In the genomic region with DNA sequence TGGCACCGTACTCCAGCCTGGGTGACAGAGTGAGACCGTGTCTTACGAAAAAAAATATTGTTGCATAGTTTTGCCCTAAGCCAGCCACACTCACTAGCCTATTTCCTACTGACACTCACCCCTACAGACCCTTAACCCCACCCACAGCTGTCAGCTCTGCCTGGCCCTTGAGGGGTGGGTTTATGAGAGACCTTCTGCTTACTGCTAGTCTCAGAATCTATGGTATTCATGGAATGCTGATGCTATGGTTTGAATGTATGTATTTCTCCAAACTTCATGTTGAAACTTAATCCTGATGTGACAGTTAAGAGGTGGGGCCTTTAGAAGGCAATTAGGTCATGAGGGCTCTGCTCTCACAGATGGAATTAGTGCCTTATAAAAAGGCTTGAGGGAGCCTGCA, we compare ENCODE assay signal across 25 cellular contexts.
"Had no signal": no experiment of that assay in that cellular context is flagged by ENCODE, and none has a peak within 500 bp of the region (broad histone marks: within the 10 kb centered on the region; RNA-seq: fewer than 3 reads in every experiment).

No MANE protein-coding gene starts in this region.

- H3K9ac ChIP-seq: KMS-11, SK-N-SH had no signal

- H3K4me1 ChIP-seq: Peyer's patch had no signal

- H3K4me2 ChIP-seq: KMS-11, SK-N-SH had no signal

- H3K27ac ChIP-seq: cardiac muscle cell, KMS-11, Peyer's patch, RWPE1, SJCRH30, WERI-Rb-1 had no signal

- H3K27me3 ChIP-seq: cardiac muscle cell, Peyer's patch, SJCRH30 had no signal

- H3K4me3 ChIP-seq: cardiac muscle cell, Peyer's patch, SJCRH30 had no signal

- H3K36me3 ChIP-seq: cardiac muscle cell, Peyer's patch, SJCRH30, WERI-Rb-1 had no signal

- DNase-seq: activated CD4-positive, alpha-beta T cell treated with anti-CD3 and anti-CD28 coated beads for 4 hours; activated CD8-positive, alpha-beta memory T cell treated with anti-CD3 and anti-CD28 coated beads, Interleukin-2, amount 50 U/mL, for 4 hours; activated CD8-positive, alpha-beta T cell treated with anti-CD3 and anti-CD28 coated beads for 36 hours; activated effector memory CD4-positive, alpha-beta T cell treated with Interleukin-2 at 50 U/mL for 16 hours; activated naive CD4-positive, alpha-beta T cell treated with Interleukin-2 at 50 U/mL for 16 hours; amygdala; NCI-H1092; NCI-H1417; NCI-H1694; NCI-H2029; NCI-H2107; NCI-H2171 treated with DMSO at 0.1 percent for 48 hours; NCI-H226; NCI-H510A; NCI-H526 treated with DMSO at 0.1 percent for 48 hours; Peyer's patch; Right ventricle myocardium superior; SJCRH30; SK-N-SH; T-helper 1 cell; WERI-Rb-1 had no signal

- H3K9me3 ChIP-seq: Peyer's patch, SJCRH30, SK-N-SH had no signal

- FAIRE-seq: astrocyte had no signal
